8 cellular contexts compared by ENCODE assay signal in genomic region chr16:19523184-19523558, GRCh38. TPM values are rescaled to one million over a fixed set of nuclear protein-coding genes. Genes with fewer than 3 reads are reported as not detected.
DNase-seq lines count a peak whose midpoint lies in the region; ATAC-seq and TF ChIP-seq lines count a peak whose summit lies in the region.

No MANE protein-coding gene starts in this region.

- intact Hi-C loops in left ventricle myocardium inferior (cut with micrococcal nuclease) (no loop called here), left cardiac atrium (cut with DNase I) (no loop called here), Calu3 (cut with micrococcal nuclease; ENCODE audit: unreplicated experiment) (loop anchor here (10.0 kb wide), 1 partner anchor 428 kb away; no protein-coding TSS in a partner anchor)

- peak overlapping the region in 2 of 3 donors; percentile 92 to 99 for H3K4me3 Mint-ChIP-seq in T-cell
- peak overlapping the region; percentile 22 for H3K4me3 Mint-ChIP-seq in mesothelial cell of epicardium
- no peak overlapping the region for H3K4me3 Mint-ChIP-seq in Calu3 (ENCODE audit: low read depth, unreplicated experiment)

- ATAC-seq in left cardiac atrium (no peak), T-cell (replicated peaks in 1 of 4) (no peak), upper lobe of left lung (ENCODE audit: low FRiP score in 2 of 2) (no peak)

- H3K4me3 ChIP-seq in left ventricle myocardium inferior (peak overlapping the region; percentile 96), upper lobe of left lung (peak overlapping the region in 2 of 4 donors; percentile 93 to 96)

- 63 to 72% methylated on average over 18 of the region's 18 CpGs for WGBS in upper lobe of left lung, 2 donors

- TF ChIP-seq CTCF in left ventricle myocardium inferior (IDR thresholded peaks at IDR 0.05; ENCODE audit: borderline replicate concordance) (no peak), mesothelial cell of epicardium (IDR thresholded peaks at IDR 0.05; ENCODE audit: unreplicated experiment) (no peak), upper lobe of left lung (IDR thresholded peaks at IDR 0.05) (no peak), Calu3 (IDR thresholded peaks at IDR 0.05; ENCODE audit: unreplicated experiment) (no peak)

- H3K9me3 ChIP-seq in left ventricle myocardium inferior (replicated peaks): no peaks in the 10 kb centered on the region
- H3K9me3 ChIP-seq in upper lobe of left lung: no peaks in the 10 kb centered on the region

- DNase-seq in left ventricle myocardium inferior (no peak), left cardiac atrium (no peak), T-cell (no peak), mesothelial cell of epicardium (ENCODE audit: low spot score in 2 of 2, unreplicated experiment in 2 of 2) (no peak), upper lobe of left lung (peak in 1 of 2 donors; percentile 10), Calu3 (no peak), GM19238 (ENCODE audit: insufficient read length, low spot score) (no peak), NCI-H69 (lab: John Stamatoyannopoulos, UW) (no peak)

- no peaks in the 10 kb centered on the region for H3K9me3 Mint-ChIP-seq in T-cell
- H3K9me3 Mint-ChIP-seq in mesothelial cell of epicardium: no peaks in the 10 kb centered on the region
- H3K9me3 Mint-ChIP-seq in Calu3 (ENCODE audit: low read depth, unreplicated experiment): no peaks in the 10 kb centered on the region

- no TSS peak for BruUV-seq in Calu3 (replicated peaks; lab: Mats Ljungman, UMichigan)

- POLR2A ChIA-PET in T-cell (lab: Charles Lee): interaction anchor here in 1 of 2 donors (1.4 kb wide), 1 partner anchor 32 kb away, joined by 7 read pairs; the partner anchor contains the start of gene VPS35L

- H3K36me3 ChIP-seq in left ventricle myocardium inferior (peaks cover 6% of the 10 kb centered on the region), upper lobe of left lung (peaks cover 0 to 2% (median 0%) of the 10 kb centered on the region in 4 donors)

- H3K27ac ChIP-seq in left ventricle myocardium inferior (replicated peaks): peak overlapping the region; percentile 69
- H3K27ac ChIP-seq in upper lobe of left lung: peak overlapping the region; percentile 90 to 97 (median 96)

- CTCF ChIA-PET in T-cell (lab: Charles Lee) (interaction anchor here (0.6 to 3.7 kb wide), 4 partner anchors 32 to 442 kb away, joined by 3 to 47 read pairs (median 5); partner anchors contain the start of gene VPS35L (in 2 of the 2)), Calu3 (lab: Charles Lee) (interaction anchor here (0.6 to 1.9 kb wide), 4 partner anchors 18 to 106 kb away, joined by 3 to 8 read pairs (median 3); partner anchors contain the start of genes TMC5 and VPS35L)

- H3K27ac Mint-ChIP-seq in T-cell: no peak overlapping the region
- no peak overlapping the region for H3K27ac Mint-ChIP-seq in mesothelial cell of epicardium
- H3K27ac Mint-ChIP-seq in Calu3 (ENCODE audit: unreplicated experiment): no peak overlapping the region

- no peaks in the 10 kb centered on the region for H3K27me3 Mint-ChIP-seq in T-cell
- H3K27me3 Mint-ChIP-seq in mesothelial cell of epicardium (ENCODE audit: low read depth): no peaks in the 10 kb centered on the region
- H3K27me3 Mint-ChIP-seq in Calu3 (ENCODE audit: unreplicated experiment): no peaks in the 10 kb centered on the region

- H3K27me3 ChIP-seq in left ventricle myocardium inferior (ENCODE audit: low read depth) (no peaks in the 10 kb centered on the region), upper lobe of left lung (no peaks in the 10 kb centered on the region)

- H3K4me1 Mint-ChIP-seq in T-cell: peaks cover 52 to 64% (median 61%) of the 10 kb centered on the region in 3 donors
- H3K4me1 Mint-ChIP-seq in mesothelial cell of epicardium: peaks cover 43% of the 10 kb centered on the region
- peaks cover 24% of the 10 kb centered on the region for H3K4me1 Mint-ChIP-seq in Calu3 (ENCODE audit: low read depth, unreplicated experiment)

- H3K4me1 ChIP-seq in left ventricle myocardium inferior: peaks cover 67% of the 10 kb centered on the region
- H3K4me1 ChIP-seq in upper lobe of left lung: peaks cover 41 to 63% (median 53%) of the 10 kb centered on the region in 4 donors

- no peak for TF ChIP-seq POLR2A in upper lobe of left lung (IDR thresholded peaks at IDR 0.05)

- H3K36me3 Mint-ChIP-seq in T-cell (peaks cover 1% of the 10 kb centered on the region), mesothelial cell of epicardium (peaks cover 2% of the 10 kb centered on the region), Calu3 (ENCODE audit: insufficient read depth, unreplicated experiment) (peaks cover 55% of the 10 kb centered on the region)

- TF ChIP-seq EP300 in upper lobe of left lung (IDR thresholded peaks at IDR 0.05): no peak

RNA-seq across cellular contexts. Expression of gene CCP110, which starts 0.6 kb away (rescaled TPM):
- total RNA-seq in left ventricle myocardium inferior (8.4 TPM), left cardiac atrium (1 to 10 TPM; 7.9 to 9.3 TPM), T-cell (10 to 100 TPM; 12.3 to 18.8 (median 17.1) TPM), mesothelial cell of epicardium (12.6 to 15.8 TPM (median 15.1 TPM) in 3 replicates), upper lobe of left lung (10 to 100 TPM in 5 of 6 donors, 1 to 10 TPM in 1; 9.1 to 55.3 (median 16.1) TPM), Calu3 (2022) (27.5 and 34.4 TPM in 2 replicates)

RNA-seq across cellular contexts. Expression of gene GDE1, which starts 1.3 kb away (rescaled TPM):
- total RNA-seq in left ventricle myocardium inferior (126 TPM), left cardiac atrium (10 to 100 TPM; 93.7 to 96.3 TPM), T-cell (10 to 100 TPM; 19.8 to 24.8 (median 23.1) TPM), mesothelial cell of epicardium (42.7 to 49.1 TPM (median 45.9 TPM) in 3 replicates), upper lobe of left lung (10 to 100 TPM; 33.5 to 93.6 (median 88.2) TPM), Calu3 (2022) (89.6 and 98.2 TPM in 2 replicates)

RNA-seq across cellular contexts. Expression of gene VPS35L, which starts 32.3 kb away (rescaled TPM):
- 23.8 TPM for total RNA-seq in left ventricle myocardium inferior
- 10 to 100 TPM; 31.3 to 34.3 TPM for total RNA-seq in left cardiac atrium
- 10 to 100 TPM; 40.2 to 46.9 (median 42.9) TPM for total RNA-seq in T-cell
- 59.3 to 62.2 TPM (median 59.4 TPM) in 3 replicates for total RNA-seq in mesothelial cell of epicardium
- total RNA-seq in upper lobe of left lung: 10 to 100 TPM; 39.8 to 52.9 (median 45.2) TPM
- total RNA-seq in Calu3 (2022): 14.2 and 25.4 TPM in 2 replicates
